8 cellular contexts compared by ENCODE assay signal in the genomic region with DNA sequence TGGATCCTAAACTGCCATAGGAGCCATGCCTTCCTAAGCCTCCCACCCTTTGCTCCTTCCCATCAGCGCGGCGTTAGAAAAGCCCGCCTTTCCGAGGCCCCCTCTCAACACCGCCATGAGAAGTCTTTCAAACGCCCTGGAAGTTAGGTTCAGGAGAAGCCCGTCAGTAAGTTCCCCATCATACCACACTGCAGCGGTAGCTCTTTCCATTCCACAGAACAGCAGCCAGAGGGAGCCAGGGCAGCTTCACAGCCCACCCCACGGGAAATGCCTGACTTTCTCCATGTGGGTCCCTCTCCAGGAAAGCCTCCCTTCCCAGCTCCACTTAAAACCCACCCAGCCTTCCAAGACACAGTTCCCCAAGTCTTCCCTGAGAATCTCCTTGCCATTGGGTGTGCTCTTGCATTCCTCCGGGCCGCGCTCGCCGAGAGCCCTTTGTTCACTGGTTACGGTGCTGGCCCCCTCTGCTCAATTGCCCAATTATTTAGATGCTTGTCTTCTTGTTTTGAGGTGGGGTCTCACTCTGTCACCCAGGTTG. TPM values are rescaled to one million over a fixed set of nuclear protein-coding genes. Genes with fewer than 3 reads are reported as not detected.
DNase-seq lines count a peak whose midpoint lies in the region; ATAC-seq lines count a peak whose summit lies in the region.

No MANE protein-coding gene starts in this region.

- H3K27ac Mint-ChIP-seq in activated CD4-positive, alpha-beta T cell treated with anti-CD3 and anti-CD28 coated beads for 36 hours: peak overlapping the region; percentile 88
- H3K27ac Mint-ChIP-seq in activated T-helper 2 cell treated with anti-CD3 and anti-CD28 coated beads, Interferon-gamma antibody, Interleukin-2, Interleukin-4, amounts not matched to agents 10 μg/mL and 5 μg/mL and 100 μg/mL, durations not matched to agents 14 hours and 24 hours and 36 hours: peak overlapping the region; percentile 80

- peak overlapping the region; percentile 61 for H3K4me3 Mint-ChIP-seq in activated CD4-positive, alpha-beta T cell treated with anti-CD3 and anti-CD28 coated beads for 36 hours
- peak overlapping the region; percentile 37 for H3K4me3 Mint-ChIP-seq in activated T-helper 2 cell treated with anti-CD3 and anti-CD28 coated beads, Interferon-gamma antibody, Interleukin-2, Interleukin-4, amounts not matched to agents 10 μg/mL and 5 μg/mL and 100 μg/mL, durations not matched to agents 14 hours and 24 hours and 36 hours (ENCODE audit: low read depth)

- no peaks in the 10 kb centered on the region for H3K9me3 Mint-ChIP-seq in activated CD4-positive, alpha-beta T cell treated with anti-CD3 and anti-CD28 coated beads for 36 hours (ENCODE audit: low read depth)
- H3K9me3 Mint-ChIP-seq in activated T-helper 2 cell treated with anti-CD3 and anti-CD28 coated beads, Interferon-gamma antibody, Interleukin-2, Interleukin-4, amounts not matched to agents 10 μg/mL and 5 μg/mL and 100 μg/mL, durations not matched to agents 14 hours and 24 hours and 36 hours: no peaks in the 10 kb centered on the region

- peak overlapping the region; percentile 76 for H3K27ac ChIP-seq in substantia nigra (ENCODE audit: low read depth, low read length, poor library complexity, severe bottlenecking)

- intact Hi-C loops in activated CD4-positive, alpha-beta T cell treated with anti-CD3 and anti-CD28 coated beads for 36 hours (cut with DNase I, micrococcal nuclease): loop anchor here (1.0 to 5.0 kb wide), 3 partner anchors 30 to 44 kb away; a partner anchor contains a TSS
- intact Hi-C loops in activated T-helper 2 cell treated with anti-CD3 and anti-CD28 coated beads, Interferon-gamma antibody, Interleukin-2, Interleukin-4, amounts not matched to agents 10 μg/mL and 5 μg/mL and 100 μg/mL, durations not matched to agents 14 hours and 24 hours and 36 hours (cut with micrococcal nuclease): no loop called here

- DNase-seq in activated CD4-positive, alpha-beta T cell treated with anti-CD3 and anti-CD28 coated beads for 36 hours: peak; percentile 40
- no peak for DNase-seq in activated CD4-positive, alpha-beta T cell treated with anti-CD3 and anti-CD28 coated beads for 4 hours
- DNase-seq in activated T-helper 2 cell treated with anti-CD3 and anti-CD28 coated beads, Interferon-gamma antibody, Interleukin-2, Interleukin-4, amounts not matched to agents 10 μg/mL and 5 μg/mL and 100 μg/mL, durations not matched to agents 14 hours and 24 hours and 36 hours (ENCODE audit: low spot score): no peak
- DNase-seq in iPS-NIHi11 (ENCODE audit: low spot score) (peak; percentile 49), substantia nigra (lab: John Stamatoyannopoulos, UW) (peak in 8 of 49 donors; percentile 14 to 34 (median 20)), NCI-H1930 (lab: John Stamatoyannopoulos, UW) (no peak)

- CTCF ChIA-PET in activated CD4-positive, alpha-beta T cell treated with anti-CD3 and anti-CD28 coated beads for 36 hours (lab: Charles Lee): interaction anchor here (0.6 to 3.5 kb wide), 9 partner anchors 9 to 362 kb away, joined by 3 to 11 read pairs (median 6); a partner anchor contains a TSS

- no peak for ATAC-seq in activated CD4-positive, alpha-beta T cell treated with anti-CD3 and anti-CD28 coated beads for 36 hours
- ATAC-seq in HG03571 (IDR thresholded peaks at IDR 0.05; ENCODE audit: unreplicated experiment) (no peak), HG02798 (IDR thresholded peaks at IDR 0.05; ENCODE audit: poor library complexity, unreplicated experiment) (no peak)

- H3K4me1 Mint-ChIP-seq in activated CD4-positive, alpha-beta T cell treated with anti-CD3 and anti-CD28 coated beads for 36 hours: peaks cover 54% of the 10 kb centered on the region
- peaks cover 36% of the 10 kb centered on the region for H3K4me1 Mint-ChIP-seq in activated T-helper 2 cell treated with anti-CD3 and anti-CD28 coated beads, Interferon-gamma antibody, Interleukin-2, Interleukin-4, amounts not matched to agents 10 μg/mL and 5 μg/mL and 100 μg/mL, durations not matched to agents 14 hours and 24 hours and 36 hours (ENCODE audit: low read depth)

- no peaks in the 10 kb centered on the region for H3K36me3 Mint-ChIP-seq in activated CD4-positive, alpha-beta T cell treated with anti-CD3 and anti-CD28 coated beads for 36 hours (ENCODE audit: low read depth)
- peaks cover 26% of the 10 kb centered on the region for H3K36me3 Mint-ChIP-seq in activated T-helper 2 cell treated with anti-CD3 and anti-CD28 coated beads, Interferon-gamma antibody, Interleukin-2, Interleukin-4, amounts not matched to agents 10 μg/mL and 5 μg/mL and 100 μg/mL, durations not matched to agents 14 hours and 24 hours and 36 hours (ENCODE audit: low read depth)

- POLR2A ChIA-PET in activated CD4-positive, alpha-beta T cell treated with anti-CD3 and anti-CD28 coated beads for 36 hours (lab: Charles Lee): interaction anchor here (1.1 kb wide), 1 partner anchor 46 kb away, joined by 3 read pairs; no protein-coding TSS in a partner anchor

- no peaks in the 10 kb centered on the region for H3K27me3 Mint-ChIP-seq in activated CD4-positive, alpha-beta T cell treated with anti-CD3 and anti-CD28 coated beads for 36 hours
- peaks cover 11% of the 10 kb centered on the region for H3K27me3 Mint-ChIP-seq in activated T-helper 2 cell treated with anti-CD3 and anti-CD28 coated beads, Interferon-gamma antibody, Interleukin-2, Interleukin-4, amounts not matched to agents 10 μg/mL and 5 μg/mL and 100 μg/mL, durations not matched to agents 14 hours and 24 hours and 36 hours (ENCODE audit: low read depth)

RNA-seq across cellular contexts. Expression of a gene that starts 28.7 kb away (rescaled TPM):
- total RNA-seq in activated CD4-positive, alpha-beta T cell treated with anti-CD3 and anti-CD28 coated beads for 36 hours: 10 to 100 TPM in 1 of 2 experiments, 1 to 10 TPM in 1; 9.6 to 10.4 TPM
- total RNA-seq in activated T-helper 2 cell treated with anti-CD3 and anti-CD28 coated beads, Interferon-gamma antibody, Interleukin-2, Interleukin-4, amounts not matched to agents 10 μg/mL and 5 μg/mL and 100 μg/mL, durations not matched to agents 14 hours and 24 hours and 36 hours: 12.8 and 13.6 TPM in 2 replicates

RNA-seq across cellular contexts. Expression of a gene that starts 44.9 kb away (rescaled TPM):
- total RNA-seq in activated CD4-positive, alpha-beta T cell treated with anti-CD3 and anti-CD28 coated beads for 36 hours: 10 to 100 TPM; 25.1 to 27.8 TPM
- 29.1 and 30.0 TPM in 2 replicates for total RNA-seq in activated T-helper 2 cell treated with anti-CD3 and anti-CD28 coated beads, Interferon-gamma antibody, Interleukin-2, Interleukin-4, amounts not matched to agents 10 μg/mL and 5 μg/mL and 100 μg/mL, durations not matched to agents 14 hours and 24 hours and 36 hours

RNA-seq across cellular contexts. Expression of a gene that starts 56.0 kb away (rescaled TPM):
- total RNA-seq in activated CD4-positive, alpha-beta T cell treated with anti-CD3 and anti-CD28 coated beads for 36 hours: not detected
- total RNA-seq in activated T-helper 2 cell treated with anti-CD3 and anti-CD28 coated beads, Interferon-gamma antibody, Interleukin-2, Interleukin-4, amounts not matched to agents 10 μg/mL and 5 μg/mL and 100 μg/mL, durations not matched to agents 14 hours and 24 hours and 36 hours: not detected in 2 replicates

Comparison
In these comparisons a context has a peak if more than half of its experiments do, and no peak if none do; other contexts are left out.
1. DNase-seq: peak in activated CD4-positive, alpha-beta T cell treated with anti-CD3 and anti-CD28 coated beads for 36 hours (single experiment) and iPS-NIHi11 (single experiment); none in activated CD4-positive, alpha-beta T cell treated with anti-CD3 and anti-CD28 coated beads for 4 hours (0 of 2), activated T-helper 2 cell treated with anti-CD3 and anti-CD28 coated beads, Interferon-gamma antibody, Interleukin-2, Interleukin-4, amounts not matched to agents 10 μg/mL and 5 μg/mL and 100 μg/mL, durations not matched to agents 14 hours and 24 hours and 36 hours (single experiment) and NCI-H1930 (0 of 2).